In genomic region chr7:26195182-26195581, GRCh38 we compare ENCODE assay signal across 1 cellular context.
TF ChIP-seq lines count a peak whose summit lies in the region.

No MANE protein-coding gene starts in this region.

TF ChIP-seq in A549, 52 proteins besides CTCF, POLR2A, EP300 and RAD21 (continued from another document):
- TF ChIP-seq ATOH8 (CRISPR knock-in tag; IDR thresholded peaks at IDR 0.05; ENCODE audit: low read depth) = no peak
- TF ChIP-seq CEBPB (IDR thresholded peaks at IDR 0.05) = no peak
- TF ChIP-seq ZNF302 (CRISPR knock-in tag; IDR thresholded peaks at IDR 0.05) = no peak
- no peak for TF ChIP-seq PBX3 (IDR thresholded peaks at IDR 0.05)
- TF ChIP-seq ZC3H11A (IDR thresholded peaks at IDR 0.05) = no peak
- TF ChIP-seq E2F6 (IDR thresholded peaks at IDR 0.05; ENCODE audit: borderline replicate concordance, low read depth) = no peak
- peak; percentile 51; the same call in 1 of the 2 replicates for TF ChIP-seq FOSB (CRISPR knock-in tag; IDR thresholded peaks at IDR 0.05)
- TF ChIP-seq HES2 (IDR thresholded peaks at IDR 0.05) = no peak
- TF ChIP-seq HDAC2 (IDR thresholded peaks at IDR 0.05) = no peak
- no peak for TF ChIP-seq HEYL (CRISPR knock-in tag; IDR thresholded peaks at IDR 0.05)
- peak; percentile 79; the same call in 1 of the 2 replicates for TF ChIP-seq TFCP2L1 (CRISPR knock-in tag; IDR thresholded peaks at IDR 0.05)
- no peak for TF ChIP-seq ZFP36 (IDR thresholded peaks at IDR 0.05; ENCODE audit: borderline replicate concordance, partially characterized antibody)
- no peak for TF ChIP-seq ZSCAN20 (CRISPR knock-in tag; IDR thresholded peaks at IDR 0.05)
- no peak for TF ChIP-seq NR3C1 (IDR thresholded peaks at IDR 0.05)
- no peak for TF ChIP-seq EHF (CRISPR knock-in tag; IDR thresholded peaks at IDR 0.05)
- no peak for TF ChIP-seq HOXB13 (CRISPR knock-in tag; IDR thresholded peaks at IDR 0.05; ENCODE audit: low read depth)
- TF ChIP-seq MAZ (IDR thresholded peaks at IDR 0.05; ENCODE audit: borderline replicate concordance, low read depth, low read length) = no peak
- TF ChIP-seq KDM1A (IDR thresholded peaks at IDR 0.05; ENCODE audit: low read depth) = no peak
- TF ChIP-seq HOXA7 (CRISPR knock-in tag; IDR thresholded peaks at IDR 0.05) = peak; percentile 90
- no peak for TF ChIP-seq CHD2 (IDR thresholded peaks at IDR 0.05; ENCODE audit: low read length, partially characterized antibody)
- TF ChIP-seq HMGXB4 (CRISPR knock-in tag; IDR thresholded peaks at IDR 0.05; ENCODE audit: borderline replicate concordance) = 0 out of 2 replicates have a peak, but pooled peaks have one; percentile 41
- TF ChIP-seq RARB (CRISPR knock-in tag; IDR thresholded peaks at IDR 0.05) = no peak
- TF ChIP-seq SMC3 (IDR thresholded peaks at IDR 0.05) = no peak
